31 cellular contexts compared by ENCODE assay signal in the genomic region with DNA sequence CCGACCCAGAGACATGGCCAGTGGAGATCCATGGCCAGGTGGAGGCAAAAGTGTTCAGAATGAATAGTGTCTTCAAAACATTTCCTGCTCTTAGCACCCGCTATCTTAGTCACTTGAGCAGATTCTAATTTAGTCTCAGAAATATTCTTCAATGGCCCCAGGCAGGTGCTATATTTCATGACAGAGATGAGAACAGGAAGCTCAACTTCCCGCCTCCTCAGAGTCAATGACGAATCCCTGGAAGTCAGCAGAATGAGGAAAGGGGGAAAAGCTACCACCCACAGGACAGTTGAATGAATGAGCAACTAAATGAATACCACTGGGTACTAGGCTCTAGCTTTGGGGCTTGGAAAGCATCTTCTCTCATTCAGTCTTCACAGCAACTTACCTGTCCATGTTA.
"Had no signal": no experiment of that assay in that cellular context is flagged by ENCODE, and none has a peak within 500 bp of the region (broad histone marks: within the 10 kb centered on the region; RNA-seq: fewer than 3 reads in every experiment).

No MANE protein-coding gene starts in this region.

- H3K36me3 ChIP-seq: adrenal gland, ascending aorta, cardiac muscle cell had no signal

- H3K9me3 ChIP-seq: adrenal gland, ascending aorta had no signal

- H3K4me1 ChIP-seq: adrenal gland, ascending aorta had no signal

- DNase-seq: activated B cell treated with CpG ODN at 0.5 μM for 24 hours; activated CD4-positive, alpha-beta memory T cell treated with anti-CD3 and anti-CD28 coated beads for 36 hours; activated CD4-positive, alpha-beta T cell treated with anti-CD3 and anti-CD28 coated beads for 4 hours; activated CD4-positive, alpha-beta T cell treated with anti-CD3 and anti-CD28 coated beads, Interleukin-2, amount 10 ng/mL, durations not matched to agents 24 days and 14 days; activated CD4-positive, alpha-beta T cell treated with anti-CD3 and anti-CD28 coated beads, Interleukin-2, amount 50 U/mL, for 1 hour; activated CD4-positive, alpha-beta T cell treated with anti-CD3 and anti-CD28 coated beads, Interleukin-2, amount 50 U/mL, for 4 hours; activated CD4-positive, CD25-positive, alpha-beta regulatory T cell treated with anti-CD3 and anti-CD28 coated beads, Interleukin-2, amount 50 U/mL, for 72 hours; activated CD8-positive, alpha-beta memory T cell treated with anti-CD3 and anti-CD28 coated beads, Interleukin-2, amount 50 U/mL, for 4 hours; activated CD8-positive, alpha-beta T cell treated with anti-CD3 and anti-CD28 coated beads for 36 hours; activated effector memory CD4-positive, alpha-beta T cell treated with anti-CD3 and anti-CD28 coated beads, Interleukin-2, amount 50 U/mL, for 16 hours; activated gamma-delta T cell treated with Interleukin-2 at 50 U/mL for 16 hours; activated naive CD4-positive, alpha-beta T cell; activated naive CD4-positive, alpha-beta T cell treated with anti-CD3 and anti-CD28 coated beads for 36 hours; activated naive CD4-positive, alpha-beta T cell treated with anti-CD3 and anti-CD28 coated beads, Interleukin-2, amount 50 U/mL, for 16 hours; activated naive CD8-positive, alpha-beta T cell treated with anti-CD3 and anti-CD28 coated beads for 36 hours; activated T-cell treated with anti-CD3 and anti-CD28 coated beads for 4 hours; activated T-cell treated with anti-CD3 and anti-CD28 coated beads, Interleukin-2, amount 50 U/mL, for 1 hour; activated T-cell treated with anti-CD3 and anti-CD28 coated beads, Interleukin-2, amount 50 U/mL, for 4 hours; activated T-cell treated with anti-CD3 and anti-CD28 coated beads, Interleukin-2, amount 50 U/mL, for 72 hours; adrenal gland; amygdala; central memory CD4-positive, alpha-beta T cell; SW 1271; T-helper 1 cell; T-helper 2 cell; T-helper 9 cell had no signal

- H3K27ac ChIP-seq: adrenal gland, ascending aorta, cardiac muscle cell, VCaP had no signal

- H3K27me3 ChIP-seq: adrenal gland, ascending aorta, cardiac muscle cell had no signal

- H3K4me3 ChIP-seq: adrenal gland, ascending aorta, cardiac muscle cell had no signal

- ATAC-seq: activated CD8-positive, alpha-beta T cell treated with anti-CD3 and anti-CD28 coated beads for 36 hours; activated naive CD4-positive, alpha-beta T cell treated with anti-CD3 and anti-CD28 coated beads, Interleukin-2, amount 50 U/mL, for 72 hours; activated T-cell treated with anti-CD3 and anti-CD28 coated beads, Interleukin-2, amount 50 U/mL, for 4 hours; activated T-cell treated with anti-CD3 and anti-CD28 coated beads, Interleukin-2, amount 50 U/mL, for 72 hours; activated T-helper 17 cell treated with anti-CD3 and anti-CD28 coated beads, Interleukin-2, amount 50 U/mL, for 72 hours had no signal
